In genomic region chr1:30197959-30198760, GRCh38 we compare ENCODE assay signal across 20 cellular contexts.
A peak's percentile ranks its signal among the peaks of the same experiment; 100 is the strongest.
DNase-seq lines count a peak whose midpoint lies in the region; ATAC-seq, FAIRE-seq and TF ChIP-seq lines count a peak whose summit lies in the region.
"Had no signal": no experiment of that assay in that cellular context is flagged by ENCODE, and none has a peak within 500 bp of the region (broad histone marks: within the 10 kb centered on the region; RNA-seq: fewer than 3 reads in every experiment).

No MANE protein-coding gene starts in this region.

- intact Hi-C loops in K562 (cut with micrococcal nuclease), result no loop called here

- no peak overlapping the region for H3K9ac ChIP-seq in Karpas-422 (ENCODE audit: low read length)
- H3K9ac ChIP-seq in K562 (ENCODE audit: insufficient read depth in 1 of 2, low read depth in 2 of 2, low read length in 2 of 2), result no peak overlapping the region

- BruUV-seq in K562 (replicated peaks; lab: Mats Ljungman, UMichigan), result no TSS peak

- peaks cover 55% of the 10 kb centered on the region for H3K4me1 Mint-ChIP-seq in nephron progenitor cell
- H3K4me1 Mint-ChIP-seq: IgD-negative memory B cell had no signal

- no peak for TF ChIP-seq POLR2A in K562 (conservative IDR thresholded peaks at IDR 0.05)

- H4K20me1 ChIP-seq in Karpas-422 (ENCODE audit: insufficient read depth, low read depth, low read length) (no peaks in the 10 kb centered on the region), K562 (replicated peaks; ENCODE audit: control insufficient read depth, insufficient read depth, low read length) (0 out of 2 replicates have a peak, but pooled peaks cover 4% of the 10 kb centered on the region)

- H3K4me3 Mint-ChIP-seq in nephron progenitor cell, result no peak overlapping the region
- H3K4me3 Mint-ChIP-seq: CD8-positive, alpha-beta T cell; IgD-negative memory B cell had no signal

- WGBS in K562 (ENCODE audit: insufficient coverage, low coverage, missing lambda C conversion rate), result 4% methylated on average over 2 of the region's 3 CpGs

- TF ChIP-seq EP300 in K562 (IDR thresholded peaks at IDR 0.05; ENCODE audit: low read length), result no peak

- peaks cover 21% of the 10 kb centered on the region for H3K9me3 Mint-ChIP-seq in nephron progenitor cell
- H3K9me3 Mint-ChIP-seq: CD8-positive, alpha-beta T cell had no signal

- FAIRE-seq in K562 (lab: Jason Lieb, UNC), result no peak
- FAIRE-seq: A549, D721Med, GM19239, H54 had no signal

- H3K9me2 ChIP-seq in Karpas-422 (replicated peaks; ENCODE audit: insufficient read depth, low read length), result no peaks in the 10 kb centered on the region

- H3K4me3 ChIP-seq in Karpas-422 (ENCODE audit: low read length) (no peak overlapping the region), K562 (no peak overlapping the region)
- H3K4me3 ChIP-seq: A549 had no signal

- H3K4me1 ChIP-seq in Karpas-422 (ENCODE audit: low read length), result no peaks in the 10 kb centered on the region
- H3K4me1 ChIP-seq in K562 (replicated peaks in 1 of 2; ENCODE audit: control insufficient read depth in 2 of 2, insufficient read depth in 2 of 2, low read length in 2 of 2), result no peaks in the 10 kb centered on the region; a peak in 2 of 5 replicates
- H3K4me1 ChIP-seq: A549, BE2C had no signal

- TF ChIP-seq RAD21 in K562 (CRISPR knock-in tag; conservative IDR thresholded peaks at IDR 0.05 in 1 of 2, IDR thresholded peaks at IDR 0.05 in 1 of 2), result no peak

- H3K27me3 Mint-ChIP-seq in nephron progenitor cell (ENCODE audit: low read depth, poor library complexity), result peaks cover 15% of the 10 kb centered on the region

- H3K27me3 ChIP-seq in Karpas-422 (ENCODE audit: low read length) (peaks cover 2% of the 10 kb centered on the region; the same call in 1 of the 2 replicates), K562 (ENCODE audit: control insufficient read depth in 2 of 2, insufficient read depth in 2 of 2, low read length in 2 of 2) (peaks cover 4 to 32% of the 10 kb centered on the region in 2 experiments; a peak in 3 of 5 replicates)
- H3K27me3 ChIP-seq: BE2C had no signal

- no peaks in the 10 kb centered on the region for H3K9me1 ChIP-seq in K562 (ENCODE audit: control insufficient read depth, insufficient read depth, low read length)

- H3K36me3 ChIP-seq in Karpas-422 (ENCODE audit: insufficient read depth, low read length), result no peaks in the 10 kb centered on the region
- no peaks in the 10 kb centered on the region for H3K36me3 ChIP-seq in K562 (ENCODE audit: control insufficient read depth, insufficient read depth, low read length)
- H3K36me3 ChIP-seq: BE2C had no signal

- H3K27ac ChIP-seq in Karpas-422 (ENCODE audit: low read length), result no peak overlapping the region
- H3K27ac ChIP-seq in K562 (ENCODE audit: extremely low read depth, low read depth, low read length), result no peak overlapping the region
- H3K27ac ChIP-seq: A549, C4-2B had no signal

- DNase-seq in Karpas-422, result peak; percentile 27
- no peak for DNase-seq in K562 (ENCODE audit: extremely low read depth in 1 of 4, low spot score in 3 of 4)
- DNase-seq in nephron progenitor cell, result no peak
- no peak for DNase-seq in hippocampal formation (lab: John Stamatoyannopoulos, UW)
- DNase-seq in GDM1 (lab: John Stamatoyannopoulos, UW), result no peak
- DNase-seq in SIG-M5 treated with dmso at 0.1 percent for 504 hours (lab: John Stamatoyannopoulos, UW; ENCODE audit: unreplicated experiment), result no peak
- no peak for DNase-seq in HK-2 (ENCODE audit: unreplicated experiment)
- DNase-seq: BE2C, COR-L47, DMS153, DMS79 treated with DMSO at 0.1 percent for 48 hours, GF-D8 had no signal

- no peaks in the 10 kb centered on the region for H3K36me3 Mint-ChIP-seq in nephron progenitor cell (ENCODE audit: low read depth)
- H3K36me3 Mint-ChIP-seq: CD8-positive, alpha-beta T cell; IgD-negative memory B cell had no signal

- H3K9me3 ChIP-seq in Karpas-422 (ENCODE audit: low read length) (no peaks in the 10 kb centered on the region), K562 (replicated peaks; ENCODE audit: control insufficient read depth, insufficient read depth, low read depth, low read length) (0 out of 2 replicates have a peak, but pooled peaks cover 6% of the 10 kb centered on the region)
- H3K9me3 ChIP-seq: A549, BE2C had no signal

- H3K79me2 ChIP-seq in Karpas-422 (ENCODE audit: low read length) (no peaks in the 10 kb centered on the region), K562 (ENCODE audit: control insufficient read depth, insufficient read depth, low read length) (no peaks in the 10 kb centered on the region)

- POLR2A ChIA-PET in K562 (lab: Yijun Ruan, JAX), result interaction anchor here (0.6 to 1.9 kb wide), 4 partner anchors 12 to 116 kb away, joined by 3 to 4 read pairs (median 4); no protein-coding TSS in a partner anchor

- H2AFZ ChIP-seq in Karpas-422 (ENCODE audit: low read length) (no peak overlapping the region), K562 (ENCODE audit: low read depth, low read length) (no peak overlapping the region)

- CTCF ChIA-PET in K562 (lab: Yijun Ruan, JAX; ENCODE audit: low intra/inter-chr PET ratio), result no interaction called here

- H3K4me2 ChIP-seq in Karpas-422 (ENCODE audit: low read depth, low read length, poor library complexity, severe bottlenecking) (no peak overlapping the region), K562 (ENCODE audit: insufficient read depth, low read length) (no peak overlapping the region)
- H3K4me2 ChIP-seq: A549 had no signal

- TF ChIP-seq CTCF in K562 (IDR thresholded peaks at IDR 0.05 in 2 of 3, conservative IDR thresholded peaks at IDR 0.05 in 1 of 3; ENCODE audit: insufficient read depth in 2 of 3, low read depth in 1 of 3, low read length in 3 of 3) (no peak), nephron progenitor cell (IDR thresholded peaks at IDR 0.05) (no peak)

- in situ Hi-C loops in K562 (cut with MboI), result no loop called here

- H3K27ac Mint-ChIP-seq in nephron progenitor cell, result peak overlapping the region; percentile 29
- H3K27ac Mint-ChIP-seq: CD8-positive, alpha-beta T cell; IgD-negative memory B cell had no signal

- no peak for ATAC-seq in K562
- ATAC-seq: A549; CD8-positive, alpha-beta T cell; HCT116 had no signal

TF ChIP-seq in K562, 482 proteins besides CTCF, POLR2A, EP300 and RAD21:
- TF ChIP-seq ZNF263 (CRISPR knock-in tag; IDR thresholded peaks at IDR 0.05; ENCODE audit: borderline replicate concordance), result peak; percentile 66
- TF ChIP-seq E2F4 (CRISPR knock-in tag; IDR thresholded peaks at IDR 0.05; ENCODE audit: low read depth), result no peak
- TF ChIP-seq ELF4 (CRISPR knock-in tag; IDR thresholded peaks at IDR 0.05), result 0 out of 2 replicates have a peak, but pooled peaks have one; percentile 8
- TF ChIP-seq ZNF512 (tag; IDR thresholded peaks at IDR 0.05), result peak; percentile 72
- no peak for TF ChIP-seq KLF13 (tag; IDR thresholded peaks at IDR 0.05; ENCODE audit: borderline replicate concordance, low read depth)
